1 cellular context compared by ENCODE assay signal in the genomic region with DNA sequence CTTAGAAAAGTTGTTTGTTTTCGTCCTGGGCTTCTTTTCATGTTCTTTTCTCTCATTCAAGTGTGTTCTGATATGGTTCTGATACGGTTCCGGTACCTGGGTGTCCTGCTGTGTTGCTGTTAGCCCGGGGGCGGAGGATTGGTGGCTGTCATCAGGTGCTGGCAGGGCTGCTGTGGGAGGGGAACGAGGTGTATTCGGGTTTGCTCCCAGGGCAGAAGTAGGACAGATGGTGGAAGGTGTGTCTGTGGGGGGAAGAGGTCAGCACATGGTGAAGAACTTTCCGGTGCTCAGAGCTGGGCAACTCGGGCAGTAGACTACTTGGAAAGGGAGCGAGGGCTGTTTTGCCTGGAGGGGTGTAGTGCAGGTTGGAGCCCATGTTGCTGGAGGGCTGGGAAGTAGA.
TF ChIP-seq lines count a peak whose summit lies in the region.

No MANE protein-coding gene starts in this region.

TF ChIP-seq in GM12878, 131 proteins besides CTCF, POLR2A, EP300 and RAD21:
- TF ChIP-seq ZSCAN29 (IDR thresholded peaks at IDR 0.05) (no peak), SIN3A (IDR thresholded peaks at IDR 0.05; ENCODE audit: low read depth, low read length) (no peak), CHD1 (IDR thresholded peaks at IDR 0.05; ENCODE audit: low read depth, low read length) (no peak), DPF2 (IDR thresholded peaks at IDR 0.05) (no peak), CBX5 (IDR thresholded peaks at IDR 0.05; ENCODE audit: low read depth) (no peak), CREM (IDR thresholded peaks at IDR 0.05; ENCODE audit: low read depth) (no peak), GATAD2B (conservative IDR thresholded peaks at IDR 0.05; ENCODE audit: low read depth) (no peak)
